Comparison of ENCODE assay signal across 1 cellular context in the genomic region with DNA sequence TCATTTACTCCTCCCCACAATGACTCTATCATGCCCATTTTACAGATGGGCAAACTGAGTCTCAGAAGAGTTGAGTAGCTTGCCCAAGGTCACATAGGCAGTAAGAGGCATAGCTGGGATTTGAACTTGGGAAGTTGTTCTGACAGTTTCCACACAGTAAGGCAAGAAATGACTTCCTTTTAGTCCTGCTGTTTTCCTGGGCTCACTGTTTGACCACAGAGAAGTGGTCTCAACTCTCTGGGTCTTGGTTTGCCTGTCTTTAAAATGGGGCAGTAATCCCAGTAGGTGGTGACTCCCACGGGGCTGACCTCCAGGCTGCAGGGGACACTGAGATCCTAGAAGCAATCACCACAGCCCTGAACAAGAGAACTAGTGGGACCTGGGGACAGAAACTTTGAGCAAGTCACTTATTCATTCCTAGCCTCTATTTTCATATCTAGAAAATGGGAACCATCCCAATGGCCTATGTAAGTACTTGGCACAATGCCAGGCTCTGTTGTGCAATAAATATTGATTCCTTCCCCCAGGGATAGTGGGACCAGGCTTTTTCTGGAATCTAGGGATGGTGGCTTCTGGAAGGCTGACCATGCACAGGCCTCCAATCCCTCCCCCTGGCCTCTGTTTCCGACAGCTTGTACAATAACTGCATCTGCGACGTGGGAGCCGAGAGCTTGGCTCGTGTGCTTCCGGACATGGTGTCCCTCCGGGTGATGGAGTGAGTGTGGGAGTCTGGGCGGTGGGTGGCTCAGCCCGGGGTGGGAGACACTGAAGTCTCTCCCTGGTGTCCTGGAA.
TF ChIP-seq lines count a peak whose summit lies in the region.

No MANE protein-coding gene starts in this region.

TF ChIP-seq in HEK293T, 16 proteins besides CTCF, POLR2A, EP300 and RAD21 (continued from another document):
- TF ChIP-seq ARNT (IDR thresholded peaks at IDR 0.05) (no peak), L3MBTL2 (conservative IDR thresholded peaks at IDR 0.05) (no peak), ZNF384 (IDR thresholded peaks at IDR 0.05) (no peak), FOXK2 (IDR thresholded peaks at IDR 0.05) (no peak), ELF4 (IDR thresholded peaks at IDR 0.05) (no peak), PKNOX1 (IDR thresholded peaks at IDR 0.05) (no peak), SP1 (IDR thresholded peaks at IDR 0.05) (no peak), HDGF (IDR thresholded peaks at IDR 0.05; ENCODE audit: borderline replicate concordance) (no peak), SUZ12 (IDR thresholded peaks at IDR 0.05) (no peak), NFRKB (IDR thresholded peaks at IDR 0.05) (no peak), LEF1 (IDR thresholded peaks at IDR 0.05; ENCODE audit: borderline replicate concordance) (no peak), CTBP1 (IDR thresholded peaks at IDR 0.05; ENCODE audit: borderline replicate concordance) (no peak), FOXA1 (IDR thresholded peaks at IDR 0.05) (no peak), BHLHE40 (IDR thresholded peaks at IDR 0.05; ENCODE audit: borderline replicate concordance) (no peak)
